ENCODE assay signal across 1 cellular context in the genomic region with DNA sequence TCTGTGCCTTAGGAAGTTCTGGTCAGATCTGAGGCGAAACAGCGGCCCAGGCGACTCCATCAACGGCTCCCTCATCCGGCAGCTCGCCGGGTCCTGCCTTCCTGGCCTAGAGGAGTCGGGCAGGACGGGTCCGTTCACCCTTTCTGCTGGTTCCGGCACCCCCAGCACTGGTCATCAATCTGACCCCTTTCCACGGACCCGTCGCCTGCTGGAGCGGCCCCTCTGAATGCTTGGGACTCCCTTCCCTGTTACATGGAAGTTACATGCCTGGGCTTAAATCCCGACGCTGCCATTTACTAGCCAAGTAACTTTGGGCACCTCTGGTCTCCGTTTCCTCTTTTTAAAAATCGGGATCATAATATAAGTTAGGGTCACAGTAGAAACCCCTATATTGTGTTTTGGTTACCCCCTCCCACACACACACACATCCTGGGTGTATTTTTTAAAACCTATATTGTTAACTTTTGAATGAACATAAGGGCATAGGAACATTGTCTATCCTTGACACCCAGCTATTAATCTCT.
TF ChIP-seq lines count a peak whose summit lies in the region.

No MANE protein-coding gene starts in this region.

TF ChIP-seq in K562, 482 proteins besides CTCF, POLR2A, EP300 and RAD21 (continued from another document and continues in another):
- TF ChIP-seq, protein P1, sequence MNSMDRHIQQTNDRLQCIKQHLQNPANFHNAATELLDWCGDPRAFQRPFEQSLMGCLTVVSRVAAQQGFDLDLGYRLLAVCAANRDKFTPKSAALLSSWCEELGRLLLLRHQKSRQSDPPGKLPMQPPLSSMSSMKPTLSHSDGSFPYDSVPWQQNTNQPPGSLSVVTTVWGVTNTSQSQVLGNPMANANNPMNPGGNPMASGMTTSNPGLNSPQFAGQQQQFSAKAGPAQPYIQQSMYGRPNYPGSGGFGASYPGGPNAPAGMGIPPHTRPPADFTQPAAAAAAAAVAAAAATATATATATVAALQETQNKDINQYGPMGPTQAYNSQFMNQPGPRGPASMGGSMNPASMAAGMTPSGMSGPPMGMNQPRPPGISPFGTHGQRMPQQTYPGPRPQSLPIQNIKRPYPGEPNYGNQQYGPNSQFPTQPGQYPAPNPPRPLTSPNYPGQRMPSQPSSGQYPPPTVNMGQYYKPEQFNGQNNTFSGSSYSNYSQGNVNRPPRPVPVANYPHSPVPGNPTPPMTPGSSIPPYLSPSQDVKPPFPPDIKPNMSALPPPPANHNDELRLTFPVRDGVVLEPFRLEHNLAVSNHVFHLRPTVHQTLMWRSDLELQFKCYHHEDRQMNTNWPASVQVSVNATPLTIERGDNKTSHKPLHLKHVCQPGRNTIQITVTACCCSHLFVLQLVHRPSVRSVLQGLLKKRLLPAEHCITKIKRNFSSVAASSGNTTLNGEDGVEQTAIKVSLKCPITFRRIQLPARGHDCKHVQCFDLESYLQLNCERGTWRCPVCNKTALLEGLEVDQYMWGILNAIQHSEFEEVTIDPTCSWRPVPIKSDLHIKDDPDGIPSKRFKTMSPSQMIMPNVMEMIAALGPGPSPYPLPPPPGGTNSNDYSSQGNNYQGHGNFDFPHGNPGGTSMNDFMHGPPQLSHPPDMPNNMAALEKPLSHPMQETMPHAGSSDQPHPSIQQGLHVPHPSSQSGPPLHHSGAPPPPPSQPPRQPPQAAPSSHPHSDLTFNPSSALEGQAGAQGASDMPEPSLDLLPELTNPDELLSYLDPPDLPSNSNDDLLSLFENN (IDR thresholded peaks at IDR 0.05; ENCODE audit: low read depth in 2 of 2, low read length in 2 of 2) = 0 out of 4 replicates have a peak, but pooled peaks of 1 of the 2 experiments have one; percentile 31
- TF ChIP-seq, protein P2, sequence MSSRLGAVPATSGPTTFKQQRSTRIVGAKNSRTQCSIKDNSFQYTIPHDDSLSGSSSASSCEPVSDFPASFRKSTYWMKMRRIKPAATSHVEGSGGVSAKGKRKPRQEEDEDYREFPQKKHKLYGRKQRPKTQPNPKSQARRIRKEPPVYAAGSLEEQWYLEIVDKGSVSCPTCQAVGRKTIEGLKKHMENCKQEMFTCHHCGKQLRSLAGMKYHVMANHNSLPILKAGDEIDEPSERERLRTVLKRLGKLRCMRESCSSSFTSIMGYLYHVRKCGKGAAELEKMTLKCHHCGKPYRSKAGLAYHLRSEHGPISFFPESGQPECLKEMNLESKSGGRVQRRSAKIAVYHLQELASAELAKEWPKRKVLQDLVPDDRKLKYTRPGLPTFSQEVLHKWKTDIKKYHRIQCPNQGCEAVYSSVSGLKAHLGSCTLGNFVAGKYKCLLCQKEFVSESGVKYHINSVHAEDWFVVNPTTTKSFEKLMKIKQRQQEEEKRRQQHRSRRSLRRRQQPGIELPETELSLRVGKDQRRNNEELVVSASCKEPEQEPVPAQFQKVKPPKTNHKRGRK (tag; IDR thresholded peaks at IDR 0.05) = no peak
- TF ChIP-seq SIN3B (IDR thresholded peaks at IDR 0.05; ENCODE audit: low read depth) (peak; percentile 16; the same call in 1 of the 2 replicates), ARID1B (IDR thresholded peaks at IDR 0.05) (0 out of 2 replicates have a peak, but pooled peaks have one; percentile 4), TAF7 (tag; IDR thresholded peaks at IDR 0.05) (peak; percentile 51; the same call in 1 of the 2 replicates), POLR2H (tag; IDR thresholded peaks at IDR 0.05; ENCODE audit: low read depth) (peak; percentile 12; the same call in 1 of the 2 replicates), SMARCA5 (IDR thresholded peaks at IDR 0.05) (no peak), KDM4B (IDR thresholded peaks at IDR 0.05; ENCODE audit: borderline replicate concordance in 2 of 2, low read depth in 1 of 2) (peak in 1 of 2 experiments; percentile 15; a peak in 1 of 4 replicates), CREB1 (IDR thresholded peaks at IDR 0.05) (no peak), CREB1 (CRISPR knock-in tag; IDR thresholded peaks at IDR 0.05) (no peak), KDM1A (IDR thresholded peaks at IDR 0.05) (peak in 1 of 2 experiments; percentile 18; a peak in 1 of 4 replicates), U2AF1 (optimal IDR thresholded peaks at IDR 0.05; ENCODE audit: low read depth, low read length) (no peak), ETV1 (tag; conservative IDR thresholded peaks at IDR 0.05; ENCODE audit: low read depth) (peak; percentile 38; the same call in 1 of the 2 replicates), GTF2E2 (tag; IDR thresholded peaks at IDR 0.05) (peak; percentile 15; the same call in 1 of the 2 replicates), ELF4 (CRISPR knock-in tag; IDR thresholded peaks at IDR 0.05) (0 out of 2 replicates have a peak, but pooled peaks have one; percentile 17), CHD4 (IDR thresholded peaks at IDR 0.05; ENCODE audit: insufficient read depth, insufficient replicate concordance, low read depth, low read length, poor library complexity, severe bottlenecking) (no peak), ZNF121 (CRISPR knock-in tag; conservative IDR thresholded peaks at IDR 0.05) (peak; percentile 67), ATF1 (CRISPR knock-in tag; IDR thresholded peaks at IDR 0.05) (no peak), ATF1 (tag; IDR thresholded peaks at IDR 0.05) (no peak), ZFX (CRISPR knock-in tag; IDR thresholded peaks at IDR 0.05) (peak; percentile 78), EP400 (IDR thresholded peaks at IDR 0.05) (peak; percentile 52; the same call in 1 of the 2 replicates), SMARCE1 (IDR thresholded peaks at IDR 0.05) (peak; percentile 31; the same call in 1 of the 2 replicates), PHF20 (IDR thresholded peaks at IDR 0.05; ENCODE audit: partially characterized antibody) (peak; percentile 58)
- TF ChIP-seq, protein P3, sequence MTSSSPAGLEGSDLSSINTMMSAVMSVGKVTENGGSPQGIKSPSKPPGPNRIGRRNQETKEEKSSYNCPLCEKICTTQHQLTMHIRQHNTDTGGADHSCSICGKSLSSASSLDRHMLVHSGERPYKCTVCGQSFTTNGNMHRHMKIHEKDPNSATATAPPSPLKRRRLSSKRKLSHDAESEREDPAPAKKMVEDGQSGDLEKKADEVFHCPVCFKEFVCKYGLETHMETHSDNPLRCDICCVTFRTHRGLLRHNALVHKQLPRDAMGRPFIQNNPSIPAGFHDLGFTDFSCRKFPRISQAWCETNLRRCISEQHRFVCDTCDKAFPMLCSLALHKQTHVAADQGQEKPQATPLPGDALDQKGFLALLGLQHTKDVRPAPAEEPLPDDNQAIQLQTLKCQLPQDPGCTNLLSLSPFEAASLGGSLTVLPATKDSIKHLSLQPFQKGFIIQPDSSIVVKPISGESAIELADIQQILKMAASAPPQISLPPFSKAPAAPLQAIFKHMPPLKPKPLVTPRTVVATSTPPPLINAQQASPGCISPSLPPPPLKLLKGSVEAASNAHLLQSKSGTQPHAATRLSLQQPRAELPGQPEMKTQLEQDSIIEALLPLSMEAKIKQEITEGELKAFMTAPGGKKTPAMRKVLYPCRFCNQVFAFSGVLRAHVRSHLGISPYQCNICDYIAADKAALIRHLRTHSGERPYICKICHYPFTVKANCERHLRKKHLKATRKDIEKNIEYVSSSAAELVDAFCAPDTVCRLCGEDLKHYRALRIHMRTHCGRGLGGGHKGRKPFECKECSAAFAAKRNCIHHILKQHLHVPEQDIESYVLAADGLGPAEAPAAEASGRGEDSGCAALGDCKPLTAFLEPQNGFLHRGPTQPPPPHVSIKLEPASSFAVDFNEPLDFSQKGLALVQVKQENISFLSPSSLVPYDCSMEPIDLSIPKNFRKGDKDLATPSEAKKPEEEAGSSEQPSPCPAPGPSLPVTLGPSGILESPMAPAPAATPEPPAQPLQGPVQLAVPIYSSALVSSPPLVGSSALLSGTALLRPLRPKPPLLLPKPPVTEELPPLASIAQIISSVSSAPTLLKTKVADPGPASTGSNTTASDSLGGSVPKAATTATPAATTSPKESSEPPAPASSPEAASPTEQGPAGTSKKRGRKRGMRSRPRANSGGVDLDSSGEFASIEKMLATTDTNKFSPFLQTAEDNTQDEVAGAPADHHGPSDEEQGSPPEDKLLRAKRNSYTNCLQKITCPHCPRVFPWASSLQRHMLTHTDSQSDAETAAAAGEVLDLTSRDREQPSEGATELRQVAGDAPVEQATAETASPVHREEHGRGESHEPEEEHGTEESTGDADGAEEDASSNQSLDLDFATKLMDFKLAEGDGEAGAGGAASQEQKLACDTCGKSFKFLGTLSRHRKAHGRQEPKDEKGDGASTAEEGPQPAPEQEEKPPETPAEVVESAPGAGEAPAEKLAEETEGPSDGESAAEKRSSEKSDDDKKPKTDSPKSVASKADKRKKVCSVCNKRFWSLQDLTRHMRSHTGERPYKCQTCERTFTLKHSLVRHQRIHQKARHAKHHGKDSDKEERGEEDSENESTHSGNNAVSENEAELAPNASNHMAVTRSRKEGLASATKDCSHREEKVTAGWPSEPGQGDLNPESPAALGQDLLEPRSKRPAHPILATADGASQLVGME (CRISPR knock-in tag; IDR thresholded peaks at IDR 0.05) = 0 out of 2 replicates have a peak, but pooled peaks have one; percentile 19
- TF ChIP-seq, protein P4, sequence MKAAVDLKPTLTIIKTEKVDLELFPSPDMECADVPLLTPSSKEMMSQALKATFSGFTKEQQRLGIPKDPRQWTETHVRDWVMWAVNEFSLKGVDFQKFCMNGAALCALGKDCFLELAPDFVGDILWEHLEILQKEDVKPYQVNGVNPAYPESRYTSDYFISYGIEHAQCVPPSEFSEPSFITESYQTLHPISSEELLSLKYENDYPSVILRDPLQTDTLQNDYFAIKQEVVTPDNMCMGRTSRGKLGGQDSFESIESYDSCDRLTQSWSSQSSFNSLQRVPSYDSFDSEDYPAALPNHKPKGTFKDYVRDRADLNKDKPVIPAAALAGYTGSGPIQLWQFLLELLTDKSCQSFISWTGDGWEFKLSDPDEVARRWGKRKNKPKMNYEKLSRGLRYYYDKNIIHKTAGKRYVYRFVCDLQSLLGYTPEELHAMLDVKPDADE (conservative IDR thresholded peaks at IDR 0.05; ENCODE audit: control insufficient read depth, low read depth, low read length) = 0 out of 2 replicates have a peak, but pooled peaks have one; percentile 1
- TF ChIP-seq, protein P5, sequence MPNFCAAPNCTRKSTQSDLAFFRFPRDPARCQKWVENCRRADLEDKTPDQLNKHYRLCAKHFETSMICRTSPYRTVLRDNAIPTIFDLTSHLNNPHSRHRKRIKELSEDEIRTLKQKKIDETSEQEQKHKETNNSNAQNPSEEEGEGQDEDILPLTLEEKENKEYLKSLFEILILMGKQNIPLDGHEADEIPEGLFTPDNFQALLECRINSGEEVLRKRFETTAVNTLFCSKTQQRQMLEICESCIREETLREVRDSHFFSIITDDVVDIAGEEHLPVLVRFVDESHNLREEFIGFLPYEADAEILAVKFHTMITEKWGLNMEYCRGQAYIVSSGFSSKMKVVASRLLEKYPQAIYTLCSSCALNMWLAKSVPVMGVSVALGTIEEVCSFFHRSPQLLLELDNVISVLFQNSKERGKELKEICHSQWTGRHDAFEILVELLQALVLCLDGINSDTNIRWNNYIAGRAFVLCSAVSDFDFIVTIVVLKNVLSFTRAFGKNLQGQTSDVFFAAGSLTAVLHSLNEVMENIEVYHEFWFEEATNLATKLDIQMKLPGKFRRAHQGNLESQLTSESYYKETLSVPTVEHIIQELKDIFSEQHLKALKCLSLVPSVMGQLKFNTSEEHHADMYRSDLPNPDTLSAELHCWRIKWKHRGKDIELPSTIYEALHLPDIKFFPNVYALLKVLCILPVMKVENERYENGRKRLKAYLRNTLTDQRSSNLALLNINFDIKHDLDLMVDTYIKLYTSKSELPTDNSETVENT (CRISPR knock-in tag; IDR thresholded peaks at IDR 0.05) = peak; percentile 35; the same call in 1 of the 2 replicates
- TF ChIP-seq, protein P6, sequence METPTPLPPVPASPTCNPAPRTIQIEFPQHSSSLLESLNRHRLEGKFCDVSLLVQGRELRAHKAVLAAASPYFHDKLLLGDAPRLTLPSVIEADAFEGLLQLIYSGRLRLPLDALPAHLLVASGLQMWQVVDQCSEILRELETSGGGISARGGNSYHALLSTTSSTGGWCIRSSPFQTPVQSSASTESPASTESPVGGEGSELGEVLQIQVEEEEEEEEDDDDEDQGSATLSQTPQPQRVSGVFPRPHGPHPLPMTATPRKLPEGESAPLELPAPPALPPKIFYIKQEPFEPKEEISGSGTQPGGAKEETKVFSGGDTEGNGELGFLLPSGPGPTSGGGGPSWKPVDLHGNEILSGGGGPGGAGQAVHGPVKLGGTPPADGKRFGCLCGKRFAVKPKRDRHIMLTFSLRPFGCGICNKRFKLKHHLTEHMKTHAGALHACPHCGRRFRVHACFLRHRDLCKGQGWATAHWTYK (CRISPR knock-in tag; IDR thresholded peaks at IDR 0.05) = 0 out of 2 replicates have a peak, but pooled peaks have one; percentile 28
- TF ChIP-seq, protein P7, sequence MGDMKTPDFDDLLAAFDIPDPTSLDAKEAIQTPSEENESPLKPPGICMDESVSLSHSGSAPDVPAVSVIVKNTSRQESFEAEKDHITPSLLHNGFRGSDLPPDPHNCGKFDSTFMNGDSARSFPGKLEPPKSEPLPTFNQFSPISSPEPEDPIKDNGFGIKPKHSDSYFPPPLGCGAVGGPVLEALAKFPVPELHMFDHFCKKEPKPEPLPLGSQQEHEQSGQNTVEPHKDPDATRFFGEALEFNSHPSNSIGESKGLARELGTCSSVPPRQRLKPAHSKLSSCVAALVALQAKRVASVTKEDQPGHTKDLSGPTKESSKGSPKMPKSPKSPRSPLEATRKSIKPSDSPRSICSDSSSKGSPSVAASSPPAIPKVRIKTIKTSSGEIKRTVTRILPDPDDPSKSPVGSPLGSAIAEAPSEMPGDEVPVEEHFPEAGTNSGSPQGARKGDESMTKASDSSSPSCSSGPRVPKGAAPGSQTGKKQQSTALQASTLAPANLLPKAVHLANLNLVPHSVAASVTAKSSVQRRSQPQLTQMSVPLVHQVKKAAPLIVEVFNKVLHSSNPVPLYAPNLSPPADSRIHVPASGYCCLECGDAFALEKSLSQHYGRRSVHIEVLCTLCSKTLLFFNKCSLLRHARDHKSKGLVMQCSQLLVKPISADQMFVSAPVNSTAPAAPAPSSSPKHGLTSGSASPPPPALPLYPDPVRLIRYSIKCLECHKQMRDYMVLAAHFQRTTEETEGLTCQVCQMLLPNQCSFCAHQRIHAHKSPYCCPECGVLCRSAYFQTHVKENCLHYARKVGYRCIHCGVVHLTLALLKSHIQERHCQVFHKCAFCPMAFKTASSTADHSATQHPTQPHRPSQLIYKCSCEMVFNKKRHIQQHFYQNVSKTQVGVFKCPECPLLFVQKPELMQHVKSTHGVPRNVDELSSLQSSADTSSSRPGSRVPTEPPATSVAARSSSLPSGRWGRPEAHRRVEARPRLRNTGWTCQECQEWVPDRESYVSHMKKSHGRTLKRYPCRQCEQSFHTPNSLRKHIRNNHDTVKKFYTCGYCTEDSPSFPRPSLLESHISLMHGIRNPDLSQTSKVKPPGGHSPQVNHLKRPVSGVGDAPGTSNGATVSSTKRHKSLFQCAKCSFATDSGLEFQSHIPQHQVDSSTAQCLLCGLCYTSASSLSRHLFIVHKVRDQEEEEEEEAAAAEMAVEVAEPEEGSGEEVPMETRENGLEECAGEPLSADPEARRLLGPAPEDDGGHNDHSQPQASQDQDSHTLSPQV (IDR thresholded peaks at IDR 0.05) = 0 out of 2 replicates have a peak, but pooled peaks have one; percentile 39
- TF ChIP-seq, protein P8, sequence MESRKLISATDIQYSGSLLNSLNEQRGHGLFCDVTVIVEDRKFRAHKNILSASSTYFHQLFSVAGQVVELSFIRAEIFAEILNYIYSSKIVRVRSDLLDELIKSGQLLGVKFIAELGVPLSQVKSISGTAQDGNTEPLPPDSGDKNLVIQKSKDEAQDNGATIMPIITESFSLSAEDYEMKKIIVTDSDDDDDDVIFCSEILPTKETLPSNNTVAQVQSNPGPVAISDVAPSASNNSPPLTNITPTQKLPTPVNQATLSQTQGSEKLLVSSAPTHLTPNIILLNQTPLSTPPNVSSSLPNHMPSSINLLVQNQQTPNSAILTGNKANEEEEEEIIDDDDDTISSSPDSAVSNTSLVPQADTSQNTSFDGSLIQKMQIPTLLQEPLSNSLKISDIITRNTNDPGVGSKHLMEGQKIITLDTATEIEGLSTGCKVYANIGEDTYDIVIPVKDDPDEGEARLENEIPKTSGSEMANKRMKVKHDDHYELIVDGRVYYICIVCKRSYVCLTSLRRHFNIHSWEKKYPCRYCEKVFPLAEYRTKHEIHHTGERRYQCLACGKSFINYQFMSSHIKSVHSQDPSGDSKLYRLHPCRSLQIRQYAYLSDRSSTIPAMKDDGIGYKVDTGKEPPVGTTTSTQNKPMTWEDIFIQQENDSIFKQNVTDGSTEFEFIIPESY (CRISPR knock-in tag; IDR thresholded peaks at IDR 0.05) = 0 out of 2 replicates have a peak, but pooled peaks have one; percentile 68
